ENCODE assay signal across 11 cellular contexts in the genomic region with DNA sequence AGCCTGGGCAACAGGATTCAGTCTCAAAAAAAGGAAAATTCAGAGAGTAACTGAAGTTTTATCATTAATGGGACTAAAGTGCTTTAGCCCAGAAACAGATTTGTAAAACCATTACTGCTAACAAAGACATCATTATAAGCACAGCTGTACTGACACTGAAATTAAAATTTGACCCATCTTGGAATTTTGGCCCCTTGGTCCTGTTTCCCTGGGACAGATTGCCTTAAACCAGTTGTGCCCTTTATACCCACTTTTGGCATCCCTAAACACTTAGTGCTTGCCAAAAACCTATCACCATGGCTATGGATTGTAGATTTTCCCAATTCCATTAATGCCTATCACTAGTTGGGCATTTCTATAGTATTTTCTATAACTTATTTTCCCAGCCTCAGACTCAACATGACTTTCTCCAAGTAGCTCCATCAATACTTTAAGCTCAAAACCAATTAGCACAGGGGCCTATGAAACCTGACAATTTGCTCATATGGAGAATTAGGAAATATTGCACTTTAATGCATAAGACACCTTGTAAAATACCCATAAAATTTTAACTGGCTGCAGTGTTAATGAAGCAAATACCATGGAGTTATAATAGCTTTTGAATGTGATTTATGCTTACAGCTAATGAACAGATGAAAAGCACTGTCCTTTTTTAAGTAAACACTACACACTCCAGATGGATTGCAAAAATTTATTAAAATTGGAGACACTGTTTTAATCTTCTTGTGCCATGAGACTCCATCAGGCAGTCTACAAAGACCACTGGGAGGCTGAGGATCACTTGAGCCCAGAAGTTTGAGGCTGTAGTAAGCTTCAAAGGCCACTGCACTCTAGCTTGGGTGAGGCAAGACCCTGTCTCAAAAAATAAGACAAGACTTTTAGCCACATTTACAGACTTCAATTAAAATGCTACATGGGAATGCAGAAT. TPM values are rescaled to one million over a fixed set of nuclear protein-coding genes. Genes with fewer than 3 reads are reported as not detected.
A peak's percentile ranks its signal among the peaks of the same experiment; 100 is the strongest.
DNase-seq lines count a peak whose midpoint lies in the region; ATAC-seq and TF ChIP-seq lines count a peak whose summit lies in the region.
"Had no signal": no experiment of that assay in that cellular context is flagged by ENCODE, and none has a peak within 500 bp of the region (broad histone marks: within the 10 kb centered on the region; RNA-seq: fewer than 3 reads in every experiment).

No MANE protein-coding gene starts in this region.

- no peak overlapping the region for H3K9ac ChIP-seq in OCI-LY3 (ENCODE audit: low read length)
- H3K9ac ChIP-seq: parathyroid adenoma had no signal

- no peaks in the 10 kb centered on the region for H3K27me3 Mint-ChIP-seq in central memory CD8-positive, alpha-beta T cell
- H3K27me3 Mint-ChIP-seq in stimulated activated naive B cell treated with anti-CD40 and anti-IgM and Interleukin-4, amounts not matched to agents 10 μg/mL and 1 μg/mL and 100 μg/mL, for 72 hours = no peaks in the 10 kb centered on the region

- H3K4me1 ChIP-seq in cardiac muscle cell (ENCODE audit: low read depth) = peaks cover 19% of the 10 kb centered on the region
- H3K4me1 ChIP-seq in OCI-LY3 (ENCODE audit: low read length) = peaks cover 37% of the 10 kb centered on the region

- peaks cover 35% of the 10 kb centered on the region for H3K4me1 Mint-ChIP-seq in central memory CD8-positive, alpha-beta T cell
- H3K4me1 Mint-ChIP-seq in stimulated activated naive B cell treated with anti-CD40 and anti-IgM and Interleukin-4, amounts not matched to agents 10 μg/mL and 1 μg/mL and 100 μg/mL, for 72 hours = peaks cover 19 to 36% of the 10 kb centered on the region in 2 donors

- H3K9me3 Mint-ChIP-seq in central memory CD8-positive, alpha-beta T cell = no peaks in the 10 kb centered on the region
- H3K9me3 Mint-ChIP-seq in stimulated activated naive B cell treated with anti-CD40 and anti-IgM and Interleukin-4, amounts not matched to agents 10 μg/mL and 1 μg/mL and 100 μg/mL, for 72 hours = no peaks in the 10 kb centered on the region

- peak in 1 of 2 donors; percentile 14 for DNase-seq in cardiac muscle cell (ENCODE audit: low read depth in 1 of 2, low spot score in 1 of 2)
- DNase-seq in left ventricle myocardium superior = no peak
- no peak for DNase-seq in central memory CD8-positive, alpha-beta T cell (ENCODE audit: low spot score in 2 of 2)
- no peak for DNase-seq in stimulated activated naive B cell treated with anti-CD40 and anti-IgM and Interleukin-4, amounts not matched to agents 10 μg/mL and 1 μg/mL and 100 μg/mL, for 72 hours
- DNase-seq in UCSD-AML1 (lab: John Stamatoyannopoulos, UW; ENCODE audit: unreplicated experiment) = no peak
- DNase-seq: NCI-H1105 treated with DMSO at 0.1 percent for 48 hours had no signal

- peaks cover 56% of the 10 kb centered on the region for H3K36me3 Mint-ChIP-seq in central memory CD8-positive, alpha-beta T cell (ENCODE audit: insufficient read depth)
- H3K36me3 Mint-ChIP-seq in stimulated activated naive B cell treated with anti-CD40 and anti-IgM and Interleukin-4, amounts not matched to agents 10 μg/mL and 1 μg/mL and 100 μg/mL, for 72 hours = peaks cover 45 to 66% of the 10 kb centered on the region in 2 donors

- H3K79me2 ChIP-seq in OCI-LY3 (ENCODE audit: low read length) = peaks cover 34% of the 10 kb centered on the region
- H3K79me2 ChIP-seq: parathyroid adenoma had no signal

- peak overlapping the region; percentile 77 for H3K27ac ChIP-seq in cardiac muscle cell
- H3K27ac ChIP-seq in OCI-LY3 (ENCODE audit: low read length) = peak overlapping the region; percentile 82
- H3K27ac ChIP-seq: parathyroid adenoma had no signal

- H2AFZ ChIP-seq in OCI-LY3 (ENCODE audit: low read depth, low read length) = no peak overlapping the region
- H2AFZ ChIP-seq: parathyroid adenoma had no signal

- H4K20me1 ChIP-seq in OCI-LY3 (ENCODE audit: insufficient read depth, low read length) = peaks cover 43% of the 10 kb centered on the region

- H3K36me3 ChIP-seq in cardiac muscle cell (peaks cover 47% of the 10 kb centered on the region), OCI-LY3 (replicated peaks; ENCODE audit: low read depth, low read length) (peaks cover 58% of the 10 kb centered on the region)

- peak overlapping the region; percentile 94 for H3K27ac Mint-ChIP-seq in central memory CD8-positive, alpha-beta T cell (ENCODE audit: low read depth)
- H3K27ac Mint-ChIP-seq in stimulated activated naive B cell treated with anti-CD40 and anti-IgM and Interleukin-4, amounts not matched to agents 10 μg/mL and 1 μg/mL and 100 μg/mL, for 72 hours = peak overlapping the region; percentile 99

- H3K4me3 Mint-ChIP-seq in central memory CD8-positive, alpha-beta T cell = peak overlapping the region; percentile 84
- peak overlapping the region; percentile 50 to 93 for H3K4me3 Mint-ChIP-seq in stimulated activated naive B cell treated with anti-CD40 and anti-IgM and Interleukin-4, amounts not matched to agents 10 μg/mL and 1 μg/mL and 100 μg/mL, for 72 hours

- intact Hi-C loops in left ventricle myocardium superior (cut with micrococcal nuclease) = no loop called here

- no peaks in the 10 kb centered on the region for H3K27me3 ChIP-seq in cardiac muscle cell
- H3K27me3 ChIP-seq in OCI-LY3 (ENCODE audit: low read depth, low read length) = no peaks in the 10 kb centered on the region

- no peak for TF ChIP-seq CTCF in cardiac muscle cell (IDR thresholded peaks at IDR 0.05; ENCODE audit: low read depth, low read length)
- no peak for TF ChIP-seq CTCF in OCI-LY3 (IDR thresholded peaks at IDR 0.05; ENCODE audit: low read depth, low read length)

- H3K4me2 ChIP-seq in OCI-LY3 (ENCODE audit: low read length) = peak overlapping the region; percentile 95; the same call in 1 of the 2 replicates

- ATAC-seq in left ventricle myocardium superior (no peak), GM18858 (IDR thresholded peaks at IDR 0.05; ENCODE audit: unreplicated experiment) (no peak), HG02973 (IDR thresholded peaks at IDR 0.05; ENCODE audit: unreplicated experiment) (no peak)
- no peak for ATAC-seq in central memory CD8-positive, alpha-beta T cell (replicated peaks; ENCODE audit: extremely low read depth, poor library complexity, severe bottlenecking)
- no peak for ATAC-seq in stimulated activated naive B cell treated with anti-CD40 and anti-IgM and Interleukin-4, amounts not matched to agents 10 μg/mL and 1 μg/mL and 100 μg/mL, for 72 hours (replicated peaks)

- H3K4me3 ChIP-seq in cardiac muscle cell = no peak overlapping the region
- no peak overlapping the region for H3K4me3 ChIP-seq in OCI-LY3 (ENCODE audit: low read length)

- no peaks in the 10 kb centered on the region for H3K9me3 ChIP-seq in cardiac muscle cell (ENCODE audit: low read depth)
- no peaks in the 10 kb centered on the region for H3K9me3 ChIP-seq in OCI-LY3 (ENCODE audit: insufficient read depth, low read length)

RNA-seq across cellular contexts. Expression of gene GAS5, which starts 4.3 kb away (rescaled TPM):
- total RNA-seq in cardiac muscle cell = 210 and 350 TPM in 2 replicates
- polyA plus RNA-seq in cardiac muscle cell = 158 and 248 TPM in 2 replicates
- total RNA-seq in left ventricle myocardium superior = 48.8 TPM

RNA-seq across cellular contexts. Expression of gene ZBTB37, which starts 4.7 kb away (rescaled TPM):
- total RNA-seq in cardiac muscle cell (7.9 and 16.2 TPM in 2 replicates), left ventricle myocardium superior (7.9 TPM)
- polyA plus RNA-seq in cardiac muscle cell = 1.8 and 3.0 TPM in 2 replicates

RNA-seq across cellular contexts. Expression of gene CENPL, which starts 38.8 kb away (rescaled TPM):
- total RNA-seq in cardiac muscle cell (8.6 and 10.9 TPM in 2 replicates), left ventricle myocardium superior (3.2 TPM)
- polyA plus RNA-seq in cardiac muscle cell = 4.9 and 9.9 TPM in 2 replicates

RNA-seq across cellular contexts. Expression of gene DARS2, which starts 39.0 kb away (rescaled TPM):
- total RNA-seq in cardiac muscle cell (9.3 and 15.6 TPM in 2 replicates), left ventricle myocardium superior (12.4 TPM)
- 14.6 and 22.7 TPM in 2 replicates for polyA plus RNA-seq in cardiac muscle cell

RNA-seq across cellular contexts. Expression of gene SERPINC1, which starts 53.6 kb away (rescaled TPM):
- 0.36 TPM in 1 of 2 replicates, not detected in the other for total RNA-seq in cardiac muscle cell
- not detected in 2 replicates for polyA plus RNA-seq in cardiac muscle cell
- 0.25 TPM for total RNA-seq in left ventricle myocardium superior
- total RNA-seq: dermis microvascular lymphatic vessel endothelial cell had no signal
